Comparison of ENCODE assay signal across 8 cellular contexts in the genomic region with DNA sequence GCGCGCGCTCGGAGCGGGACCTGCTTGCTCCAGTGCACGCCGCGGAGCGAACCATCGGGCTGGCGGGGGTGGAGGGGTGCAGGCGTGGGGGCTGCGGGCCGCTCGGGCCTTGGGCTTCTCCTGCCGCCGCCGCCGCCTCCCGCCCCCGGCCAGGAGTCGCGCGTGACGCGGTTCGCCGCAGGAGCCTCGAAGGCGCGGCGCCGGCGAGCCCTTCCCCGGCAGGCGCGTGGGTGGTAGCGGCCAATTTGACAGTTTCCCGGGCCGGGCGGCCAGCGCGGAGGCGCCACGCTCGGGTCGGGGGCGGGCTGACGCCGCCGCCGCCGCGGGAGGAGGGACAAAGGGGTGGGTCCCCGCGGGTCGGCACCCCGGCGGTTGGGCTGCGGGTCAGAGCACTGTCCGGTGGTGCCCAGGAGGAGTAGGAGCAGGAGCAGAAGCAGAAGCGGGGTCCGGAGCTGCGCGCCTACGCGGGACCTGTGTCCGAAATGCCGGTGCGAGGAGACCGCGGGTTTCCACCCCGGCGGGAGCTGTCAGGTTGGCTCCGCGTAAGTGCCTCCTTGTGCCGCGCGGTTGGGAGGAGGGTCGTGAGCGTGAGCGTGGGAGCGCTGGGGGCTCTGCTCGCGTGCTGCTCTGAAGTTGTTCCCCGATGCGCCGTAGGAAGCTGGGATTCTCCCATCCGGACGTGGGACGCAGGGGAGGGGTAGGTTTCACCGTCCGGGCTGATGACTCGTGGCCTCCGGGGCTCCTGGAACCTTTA. TPM values are rescaled to one million over a fixed set of nuclear protein-coding genes. Genes with fewer than 3 reads are reported as not detected.
DNase-seq lines count a peak whose midpoint lies in the region; ATAC-seq and TF ChIP-seq lines count a peak whose summit lies in the region.

A gene (plus strand): TSS at position 387 of the 754 bp plus-strand sequence. CDS start 96 bp downstream, at position 483.

- no peaks in the 10 kb centered on the region for H3K9me3 ChIP-seq in liver (ENCODE audit: control insufficient read depth in 4 of 4, low read length in 3 of 4)

- H3K27ac ChIP-seq in dorsolateral prefrontal cortex (peak within 1 kb of the TSS; percentile 4 to 92 (median 86)), liver (ENCODE audit: low read depth in 1 of 2, low read length in 2 of 2) (peak within 1 kb of the TSS; percentile 83 to 90)

- TF ChIP-seq CTCF in dorsolateral prefrontal cortex (IDR thresholded peaks at IDR 0.05 in 54 of 56, conservative IDR thresholded peaks at IDR 0.05 in 2 of 56; ENCODE audit: low read depth in 1 of 56, partially characterized antibody in 56 of 56) (peak in 12 of 56 donors; percentile 5 to 47 (median 16)), liver (IDR thresholded peaks at IDR 0.05; ENCODE audit: low read depth, low read length, missing input control) (no peak)

- H3K9ac ChIP-seq in liver (ENCODE audit: low read depth in 1 of 2, low read length in 2 of 2) = peak within 1 kb of the TSS; percentile 50 to 82

- no peak for TF ChIP-seq RAD21 in liver (IDR thresholded peaks at IDR 0.05)

- in situ Hi-C loops in G401 (cut with HindIII; ENCODE audit: low sequenced_read_pairs) = no loop called here

- 5% methylated on average over 95 of the region's 95 CpGs for WGBS in liver

- peaks cover 13 to 46% (median 35%) of the 10 kb centered on the region in 4 donors for H3K4me1 ChIP-seq in liver (ENCODE audit: control insufficient read depth in 4 of 4, insufficient read depth in 4 of 4, low read length in 3 of 4)

- intact Hi-C loops in dorsolateral prefrontal cortex (cut with DNase I) = loop anchor here in 1 of 2 donors (5.0 kb wide), 1 partner anchor 52 kb away; no protein-coding TSS in a partner anchor

- H3K4me3 ChIP-seq in dorsolateral prefrontal cortex = peak within 1 kb of the TSS; percentile 51 to 91 (median 78)
- peak within 1 kb of the TSS; percentile 74 to 94 (median 89) for H3K4me3 ChIP-seq in liver (ENCODE audit: low read depth in 1 of 3, low read length in 3 of 3)

- ATAC-seq in GM21526 (IDR thresholded peaks at IDR 0.05; ENCODE audit: low FRiP score, unreplicated experiment) = peak; percentile 45

- DNase-seq in G401 (ENCODE audit: low spot score) = peak; percentile 58
- peak; percentile 65 for DNase-seq in HuH-7.5 (ENCODE audit: low spot score)
- peak; percentile 68 for DNase-seq in activated CD4-positive, CD25-positive, alpha-beta regulatory T cell treated with anti-CD3 and anti-CD28 coated beads, Interleukin-2, amount 50 U/mL, for 72 hours
- peak; percentile 40 to 82 (median 67) for DNase-seq in dorsolateral prefrontal cortex
- DNase-seq in stimulated activated CD4-positive, alpha-beta T cell treated with anti-CD3 and anti-CD28 coated beads, Interleukin-4, amount 100 ng/mL, for 48 hours (ENCODE audit: low read depth in 2 of 2) = peak; percentile 28 to 35
- no peak for DNase-seq in KG1 (lab: John Stamatoyannopoulos, UW)

- H3K27me3 ChIP-seq in dorsolateral prefrontal cortex = no peaks in the 10 kb centered on the region
- H3K27me3 ChIP-seq in liver (ENCODE audit: control insufficient read depth in 4 of 4, insufficient read depth in 4 of 4, low read length in 3 of 4) = no peaks in the 10 kb centered on the region

- no peaks in the 10 kb centered on the region for H3K36me3 ChIP-seq in liver (ENCODE audit: control insufficient read depth in 4 of 4, insufficient read depth in 3 of 4, low read depth in 1 of 4, low read length in 3 of 4)

TF ChIP-seq in liver, 16 proteins besides CTCF, POLR2A, EP300 and RAD21:
- TF ChIP-seq, protein P1, sequence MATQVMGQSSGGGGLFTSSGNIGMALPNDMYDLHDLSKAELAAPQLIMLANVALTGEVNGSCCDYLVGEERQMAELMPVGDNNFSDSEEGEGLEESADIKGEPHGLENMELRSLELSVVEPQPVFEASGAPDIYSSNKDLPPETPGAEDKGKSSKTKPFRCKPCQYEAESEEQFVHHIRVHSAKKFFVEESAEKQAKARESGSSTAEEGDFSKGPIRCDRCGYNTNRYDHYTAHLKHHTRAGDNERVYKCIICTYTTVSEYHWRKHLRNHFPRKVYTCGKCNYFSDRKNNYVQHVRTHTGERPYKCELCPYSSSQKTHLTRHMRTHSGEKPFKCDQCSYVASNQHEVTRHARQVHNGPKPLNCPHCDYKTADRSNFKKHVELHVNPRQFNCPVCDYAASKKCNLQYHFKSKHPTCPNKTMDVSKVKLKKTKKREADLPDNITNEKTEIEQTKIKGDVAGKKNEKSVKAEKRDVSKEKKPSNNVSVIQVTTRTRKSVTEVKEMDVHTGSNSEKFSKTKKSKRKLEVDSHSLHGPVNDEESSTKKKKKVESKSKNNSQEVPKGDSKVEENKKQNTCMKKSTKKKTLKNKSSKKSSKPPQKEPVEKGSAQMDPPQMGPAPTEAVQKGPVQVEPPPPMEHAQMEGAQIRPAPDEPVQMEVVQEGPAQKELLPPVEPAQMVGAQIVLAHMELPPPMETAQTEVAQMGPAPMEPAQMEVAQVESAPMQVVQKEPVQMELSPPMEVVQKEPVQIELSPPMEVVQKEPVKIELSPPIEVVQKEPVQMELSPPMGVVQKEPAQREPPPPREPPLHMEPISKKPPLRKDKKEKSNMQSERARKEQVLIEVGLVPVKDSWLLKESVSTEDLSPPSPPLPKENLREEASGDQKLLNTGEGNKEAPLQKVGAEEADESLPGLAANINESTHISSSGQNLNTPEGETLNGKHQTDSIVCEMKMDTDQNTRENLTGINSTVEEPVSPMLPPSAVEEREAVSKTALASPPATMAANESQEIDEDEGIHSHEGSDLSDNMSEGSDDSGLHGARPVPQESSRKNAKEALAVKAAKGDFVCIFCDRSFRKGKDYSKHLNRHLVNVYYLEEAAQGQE (IDR thresholded peaks at IDR 0.05) = peak; percentile 46
- TF ChIP-seq, protein P2, sequence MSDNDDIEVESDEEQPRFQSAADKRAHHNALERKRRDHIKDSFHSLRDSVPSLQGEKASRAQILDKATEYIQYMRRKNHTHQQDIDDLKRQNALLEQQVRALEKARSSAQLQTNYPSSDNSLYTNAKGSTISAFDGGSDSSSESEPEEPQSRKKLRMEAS (IDR thresholded peaks at IDR 0.05) = no peak
- TF ChIP-seq EGR1 (IDR thresholded peaks at IDR 0.05; ENCODE audit: low read depth in 2 of 2) = peak in 1 of 2 donors; percentile 13
- no peak for TF ChIP-seq NR2F2 (IDR thresholded peaks at IDR 0.05)
- TF ChIP-seq SP1 (IDR thresholded peaks at IDR 0.05) = no peak
- TF ChIP-seq YY1 (IDR thresholded peaks at IDR 0.05) = peak; percentile 3

RNA-seq across cellular contexts. Expression of the gene that starts here (rescaled TPM):
- total RNA-seq in G401 (2014; rRNA removed; shearing (Covaris generic)) = 1.7 and 5.1 TPM in 2 replicates
- total RNA-seq in dorsolateral prefrontal cortex = 100 to 1,000 TPM in 22 of 120 experiments, 10 to 100 TPM in 98; 22.2 to 199 (median 67.6) TPM
- 10 to 100 TPM; 40.9 to 74.0 TPM for total RNA-seq in liver
- 10 to 100 TPM; 23.2 to 24.3 TPM for polyA plus RNA-seq in liver
